In genomic region chr5:31270396-31270795, GRCh38 we compare ENCODE assay signal across 8 cellular contexts.
A peak's percentile ranks its signal among the peaks of the same experiment; 100 is the strongest.
DNase-seq lines count a peak whose midpoint lies in the region; ATAC-seq and TF ChIP-seq lines count a peak whose summit lies in the region.

No MANE protein-coding gene starts in this region.

- H3K9ac ChIP-seq in Karpas-422 (ENCODE audit: low read length) (no peak overlapping the region), mesendoderm (ENCODE audit: low read length) (no peak overlapping the region), mesenchymal stem cell (ENCODE audit: low read length) (no peak overlapping the region)

- H3K9me2 ChIP-seq in Karpas-422 (replicated peaks; ENCODE audit: insufficient read depth, low read length): no peaks in the 10 kb centered on the region

- H3K56ac ChIP-seq in mesendoderm (ENCODE audit: low read length): no peak overlapping the region

- H3K4ac ChIP-seq in mesendoderm (ENCODE audit: low read depth, low read length): no peak overlapping the region
- H3K4ac ChIP-seq in mesenchymal stem cell (ENCODE audit: low read depth in 1 of 2, low read length in 2 of 2): no peak overlapping the region

- no peaks in the 10 kb centered on the region for H3K36me3 ChIP-seq in Karpas-422 (ENCODE audit: insufficient read depth, low read length)
- H3K36me3 ChIP-seq in ascending aorta: no peaks in the 10 kb centered on the region
- H3K36me3 ChIP-seq in mesendoderm (ENCODE audit: control insufficient read depth, insufficient read depth, low read length): no peaks in the 10 kb centered on the region
- peaks cover 0 to 27% of the 10 kb centered on the region in 2 experiments for H3K36me3 ChIP-seq in mesenchymal stem cell (ENCODE audit: control insufficient read depth in 1 of 2, insufficient read depth in 2 of 2, low read depth in 1 of 2, low read length in 2 of 2)
- H3K36me3 ChIP-seq in MG63: peaks cover 90% of the 10 kb centered on the region

- H2BK5ac ChIP-seq in mesendoderm (ENCODE audit: low read length): no peak overlapping the region
- H2BK5ac ChIP-seq in mesenchymal stem cell (ENCODE audit: low read depth, low read length, poor library complexity, severe bottlenecking): no peak overlapping the region

- H3K27ac ChIP-seq in Karpas-422 (ENCODE audit: low read length): no peak overlapping the region
- H3K27ac ChIP-seq in ascending aorta: no peak overlapping the region
- H3K27ac ChIP-seq in mesendoderm (ENCODE audit: low read depth, low read length): no peak overlapping the region
- no peak overlapping the region for H3K27ac ChIP-seq in mesenchymal stem cell (ENCODE audit: low read length, poor library complexity, severe bottlenecking)

- H4K91ac ChIP-seq in mesenchymal stem cell (ENCODE audit: low read length): no peak overlapping the region

- no peak overlapping the region for H3K18ac ChIP-seq in mesendoderm (ENCODE audit: low read length)
- no peak overlapping the region for H3K18ac ChIP-seq in mesenchymal stem cell (ENCODE audit: low read depth in 1 of 2, low read length in 2 of 2)

- no peak overlapping the region for H3K14ac ChIP-seq in mesenchymal stem cell (ENCODE audit: low read length in 2 of 2)

- DNase-seq in DMS153 treated with DMSO at 0.1 percent for 48 hours (lab: John Stamatoyannopoulos, UW; ENCODE audit: unreplicated experiment): peak; percentile 63
- DNase-seq in Karpas-422: peak; percentile 68
- no peak for DNase-seq in ascending aorta (ENCODE audit: low spot score in 2 of 2)
- DNase-seq in mesendoderm: peak; percentile 44
- DNase-seq in mesenchymal stem cell: no peak
- DNase-seq in activated effector memory CD4-positive, alpha-beta T cell treated with anti-CD3 and anti-CD28 coated beads, Interleukin-2, amount 50 U/mL, for 16 hours: no peak
- DNase-seq in MG63: no peak

- intact Hi-C loops in ascending aorta (cut with DNase I): no loop called here

- H2BK120ac ChIP-seq in mesendoderm (ENCODE audit: low read depth, low read length) (no peak overlapping the region), mesenchymal stem cell (ENCODE audit: low read depth, low read length) (no peak overlapping the region)

- TF ChIP-seq CTCF in ascending aorta (IDR thresholded peaks at IDR 0.05): peak in 2 of 3 experiments; percentile 44 to 50

- no peak overlapping the region for H3K4me3 ChIP-seq in Karpas-422 (ENCODE audit: low read length)
- no peak overlapping the region for H3K4me3 ChIP-seq in ascending aorta
- no peak overlapping the region for H3K4me3 ChIP-seq in mesendoderm (ENCODE audit: low read length)
- no peak overlapping the region for H3K4me3 ChIP-seq in mesenchymal stem cell (ENCODE audit: insufficient read depth in 1 of 2, low read depth in 1 of 2, low read length in 2 of 2)
- no peak overlapping the region for H3K4me3 ChIP-seq in MG63

- H3K23ac ChIP-seq in mesendoderm (ENCODE audit: low read length) (no peak overlapping the region), mesenchymal stem cell (ENCODE audit: low read length in 2 of 2) (no peak overlapping the region)

- no peaks in the 10 kb centered on the region; the same call in 1 of the 2 replicates for H3K4me1 ChIP-seq in Karpas-422 (ENCODE audit: low read length)
- H3K4me1 ChIP-seq in ascending aorta: no peaks in the 10 kb centered on the region
- H3K4me1 ChIP-seq in mesendoderm (ENCODE audit: control insufficient read depth, low read depth, low read length): no peaks in the 10 kb centered on the region
- peaks cover 2% of the 10 kb centered on the region for H3K4me1 ChIP-seq in mesenchymal stem cell (ENCODE audit: control insufficient read depth, insufficient read depth, low read depth, low read length)

- no peaks in the 10 kb centered on the region for H3K79me2 ChIP-seq in Karpas-422 (ENCODE audit: low read length)
- no peaks in the 10 kb centered on the region for H3K79me2 ChIP-seq in mesendoderm (ENCODE audit: control insufficient read depth, insufficient read depth, low read length)

- no peak overlapping the region for H3K4me2 ChIP-seq in Karpas-422 (ENCODE audit: low read depth, low read length, poor library complexity, severe bottlenecking)
- H3K4me2 ChIP-seq in mesendoderm (ENCODE audit: low read length): no peak overlapping the region
- H3K4me2 ChIP-seq in mesenchymal stem cell (ENCODE audit: low read length, poor library complexity, severe bottlenecking): no peak overlapping the region

- no CpG with 5 or more reads among the region's 5 CpGs for WGBS in mesendoderm (ENCODE audit: extremely low coverage, insufficient coverage, low lambda C conversion rate)
- 84% methylated on average over 5 of the region's 5 CpGs for WGBS in mesenchymal stem cell

- H3K27me3 ChIP-seq in Karpas-422 (ENCODE audit: low read length) (no peaks in the 10 kb centered on the region), ascending aorta (no peaks in the 10 kb centered on the region), mesendoderm (ENCODE audit: insufficient read depth, low read length, poor library complexity) (no peaks in the 10 kb centered on the region), mesenchymal stem cell (ENCODE audit: control insufficient read depth in 1 of 2, insufficient read depth in 1 of 2, low read length in 2 of 2) (no peaks in the 10 kb centered on the region), MG63 (no peaks in the 10 kb centered on the region)

- no peaks in the 10 kb centered on the region for H4K20me1 ChIP-seq in Karpas-422 (ENCODE audit: insufficient read depth, low read depth, low read length)

- H3K9me3 ChIP-seq in Karpas-422 (ENCODE audit: low read length) (no peaks in the 10 kb centered on the region), ascending aorta (no peaks in the 10 kb centered on the region), mesenchymal stem cell (ENCODE audit: control insufficient read depth, low read length) (no peaks in the 10 kb centered on the region), MG63 (no peaks in the 10 kb centered on the region)

- H2AFZ ChIP-seq in Karpas-422 (ENCODE audit: low read length) (no peak overlapping the region), mesenchymal stem cell (ENCODE audit: low read depth, low read length) (no peak overlapping the region)

- H4K8ac ChIP-seq in mesendoderm (ENCODE audit: low read depth, low read length) (no peak overlapping the region), mesenchymal stem cell (ENCODE audit: low read length) (no peak overlapping the region)

- H2BK15ac ChIP-seq in mesendoderm (replicated peaks; ENCODE audit: low read depth) (no peak overlapping the region), mesenchymal stem cell (ENCODE audit: low read depth, poor library complexity, severe bottlenecking) (no peak overlapping the region)

- H3K79me1 ChIP-seq in mesendoderm (ENCODE audit: low read length) (no peaks in the 10 kb centered on the region), mesenchymal stem cell (replicated peaks; ENCODE audit: low read length, poor library complexity, severe bottlenecking) (peaks cover 16% of the 10 kb centered on the region)

- H2AK5ac ChIP-seq in mesendoderm (ENCODE audit: low read length) (no peak overlapping the region), mesenchymal stem cell (ENCODE audit: low read length, severe bottlenecking) (no peak overlapping the region)

- H4K5ac ChIP-seq in mesendoderm (ENCODE audit: low read length): no peak overlapping the region

- no peak for ATAC-seq in HG03442 (IDR thresholded peaks at IDR 0.05; ENCODE audit: unreplicated experiment)

- no peak overlapping the region for H2BK12ac ChIP-seq in mesenchymal stem cell (ENCODE audit: low read length in 2 of 2)

Comparison
In these comparisons a context has a peak if more than half of its experiments do, and no peak if none do; other contexts are left out.
1. DNase-seq: peak in DMS153 treated with DMSO at 0.1 percent for 48 hours (single experiment), Karpas-422 (single experiment) and mesendoderm (single experiment); none in ascending aorta (0 of 2), mesenchymal stem cell (single experiment), activated effector memory CD4-positive, alpha-beta T cell treated with anti-CD3 and anti-CD28 coated beads, Interleukin-2, amount 50 U/mL, for 16 hours (single experiment) and MG63 (single experiment).